ENCODE assay signal across 23 cellular contexts in the genomic region with DNA sequence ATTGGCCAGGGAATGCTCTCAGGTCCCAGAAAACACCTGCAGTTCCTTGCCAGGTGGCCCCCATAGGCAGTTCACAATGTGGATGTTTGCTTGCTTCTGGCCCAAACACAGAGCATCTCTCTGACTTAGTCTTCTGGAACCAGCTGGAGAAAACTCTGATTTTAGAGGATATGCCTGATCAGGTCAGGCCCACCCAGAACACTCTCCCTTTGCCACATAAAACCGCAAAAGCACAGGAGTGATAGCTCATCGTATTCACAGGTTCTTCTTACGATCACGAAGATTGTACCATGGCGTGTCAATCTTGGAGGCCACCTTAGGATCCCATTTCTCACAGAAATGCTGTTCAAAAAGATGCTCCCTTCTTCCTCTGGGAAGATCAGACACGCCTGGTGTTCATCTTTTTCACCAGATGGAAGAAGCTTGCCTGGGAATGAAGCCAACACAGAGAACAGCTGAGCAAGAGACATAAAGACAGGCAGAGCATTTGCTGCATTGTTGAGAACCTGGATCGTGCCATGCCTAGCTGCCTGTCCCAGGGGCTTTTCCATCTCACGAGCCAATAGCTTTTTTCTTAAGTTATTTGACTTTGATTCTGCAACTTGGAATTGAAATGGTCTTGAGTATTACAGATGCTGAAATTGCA. TPM values are rescaled to one million over a fixed set of nuclear protein-coding genes. Genes with fewer than 3 reads are reported as not detected.
DNase-seq lines count a peak whose midpoint lies in the region; ATAC-seq, FAIRE-seq and TF ChIP-seq lines count a peak whose summit lies in the region.
"Had no signal": no experiment of that assay in that cellular context is flagged by ENCODE, and none has a peak within 500 bp of the region (broad histone marks: within the 10 kb centered on the region; RNA-seq: fewer than 3 reads in every experiment).

No MANE protein-coding gene starts in this region.

- H3K9ac ChIP-seq in SK-N-SH, result no peak overlapping the region

- TF ChIP-seq CTCF in SK-N-SH (IDR thresholded peaks at IDR 0.05), result no peak

- DNase-seq in DMS 273 (lab: John Stamatoyannopoulos, UW; ENCODE audit: unreplicated experiment) (peak; percentile 89), NCI-H1105 treated with DMSO at 0.1 percent for 48 hours (lab: John Stamatoyannopoulos, UW) (peak; percentile 66), SK-N-SH (peak; percentile 30), iris pigment epithelial cell (ENCODE audit: low read depth) (peak; percentile 19), GM19240 (ENCODE audit: insufficient read length, low spot score) (no peak), RCC 7860 (ENCODE audit: low spot score) (no peak)
- no peak for DNase-seq in stimulated activated CD8-positive, alpha-beta memory T cell treated with anti-CD3 and anti-CD28 coated beads, Interleukin-4, amount 100 ng/mL, for 48 hours
- DNase-seq: activated CD4-positive, alpha-beta T cell treated with anti-CD3 and anti-CD28 coated beads, Interleukin-2, amount 10 ng/mL, durations not matched to agents 7 days and 5 days; activated naive CD8-positive, alpha-beta T cell treated with anti-CD3 and anti-CD28 coated beads, Interleukin-2, amount 50 U/mL, for 24 hours; activated T-cell treated with anti-CD3 and anti-CD28 coated beads, Interleukin-2, amount 50 U/mL, for 48 hours; H7; head of caudate nucleus; IMR-90; kidney glomerular epithelial cell; midbrain; NCI-H1048; NCI-H510A treated with DMSO at 0.1 percent for 48 hours; ovary; T-helper 9 cell; transverse colon had no signal

- no peak overlapping the region for H3K4me2 ChIP-seq in SK-N-SH

- no peaks in the 10 kb centered on the region for H3K9me2 ChIP-seq in SK-N-SH

- H3K79me2 ChIP-seq in SK-N-SH (ENCODE audit: insufficient read depth), result no peaks in the 10 kb centered on the region

- peaks cover 0 to 3% of the 10 kb centered on the region in 2 experiments; a peak in 1 of 4 replicates for H3K4me1 ChIP-seq in SK-N-SH (ENCODE audit: control insufficient read depth in 1 of 2, insufficient read depth in 2 of 2, low read depth in 1 of 2, low read length in 1 of 2)
- H3K4me1 ChIP-seq: transverse colon had no signal

- H3K9me3 ChIP-seq in SK-N-SH, result no peaks in the 10 kb centered on the region
- H3K9me3 ChIP-seq: ovary, transverse colon had no signal

- no peaks in the 10 kb centered on the region for H4K20me1 ChIP-seq in SK-N-SH (ENCODE audit: insufficient read depth)

- no peak for FAIRE-seq in RCC 7860 (lab: Jason Lieb, UNC)

- H3K4me3 ChIP-seq in SK-N-SH (ENCODE audit: low read depth in 2 of 2, low read length in 1 of 2), result no peak overlapping the region
- H3K4me3 ChIP-seq: ovary, skin epidermis, transverse colon had no signal

- CTCF ChIA-PET in SK-N-SH (lab: Yijun Ruan, JAX), result interaction anchor here (0.7 to 7.4 kb wide), 14 partner anchors 8 to 620 kb away, joined by 3 to 63 read pairs (median 7); no protein-coding TSS in a partner anchor

- H3F3A ChIP-seq in SK-N-SH (replicated peaks; ENCODE audit: insufficient read depth), result no peaks in the 10 kb centered on the region

- TF ChIP-seq RAD21 in SK-N-SH (IDR thresholded peaks at IDR 0.05; ENCODE audit: low read length), result no peak

- TF ChIP-seq EP300 in SK-N-SH (IDR thresholded peaks at IDR 0.05; ENCODE audit: borderline replicate concordance in 1 of 2, low read depth in 1 of 2, low read length in 1 of 2), result no peak

- no peak for ATAC-seq in GM18502 (IDR thresholded peaks at IDR 0.05; ENCODE audit: poor library complexity, unreplicated experiment)
- ATAC-seq: activated naive CD8-positive, alpha-beta T cell treated with anti-CD3 and anti-CD28 coated beads, Interleukin-2, amount 50 U/mL, for 24 hours; stimulated activated effector memory CD8-positive, alpha-beta T cell treated with anti-CD3 and anti-CD28 coated beads, Interleukin-12 subunit alpha, Interleukin-12 subunit beta, amount 100 ng/mL, for 72 hours had no signal

- POLR2A ChIA-PET in SK-N-SH (lab: Yijun Ruan, JAX), result no interaction called here

- H3K27ac ChIP-seq in SK-N-SH (ENCODE audit: low read depth in 2 of 2, low read length in 1 of 2), result no peak overlapping the region
- H3K27ac ChIP-seq: ovary, skin epidermis, transverse colon had no signal

- 60% methylated on average over 8 of the region's 8 CpGs for WGBS in SK-N-SH (ENCODE audit: low lambda C conversion rate)

- no peaks in the 10 kb centered on the region for H3K36me3 ChIP-seq in SK-N-SH (replicated peaks in 1 of 2; ENCODE audit: control insufficient read depth in 1 of 2, insufficient read depth in 2 of 2, low read length in 1 of 2)
- H3K36me3 ChIP-seq: ovary, transverse colon had no signal

- no peak overlapping the region for H2AFZ ChIP-seq in SK-N-SH (ENCODE audit: low read depth)

- no peaks in the 10 kb centered on the region; the same call in 1 of the 2 replicates for H3K27me3 ChIP-seq in SK-N-SH (ENCODE audit: insufficient read depth)
- H3K27me3 ChIP-seq: ovary, transverse colon had no signal

TF ChIP-seq in SK-N-SH, 30 proteins besides CTCF, POLR2A, EP300 and RAD21:
- TF ChIP-seq MXI1 (IDR thresholded peaks at IDR 0.05; ENCODE audit: low read depth, low read length), result peak; percentile 29; the same call in 1 of the 2 replicates
- TF ChIP-seq, protein P1, sequence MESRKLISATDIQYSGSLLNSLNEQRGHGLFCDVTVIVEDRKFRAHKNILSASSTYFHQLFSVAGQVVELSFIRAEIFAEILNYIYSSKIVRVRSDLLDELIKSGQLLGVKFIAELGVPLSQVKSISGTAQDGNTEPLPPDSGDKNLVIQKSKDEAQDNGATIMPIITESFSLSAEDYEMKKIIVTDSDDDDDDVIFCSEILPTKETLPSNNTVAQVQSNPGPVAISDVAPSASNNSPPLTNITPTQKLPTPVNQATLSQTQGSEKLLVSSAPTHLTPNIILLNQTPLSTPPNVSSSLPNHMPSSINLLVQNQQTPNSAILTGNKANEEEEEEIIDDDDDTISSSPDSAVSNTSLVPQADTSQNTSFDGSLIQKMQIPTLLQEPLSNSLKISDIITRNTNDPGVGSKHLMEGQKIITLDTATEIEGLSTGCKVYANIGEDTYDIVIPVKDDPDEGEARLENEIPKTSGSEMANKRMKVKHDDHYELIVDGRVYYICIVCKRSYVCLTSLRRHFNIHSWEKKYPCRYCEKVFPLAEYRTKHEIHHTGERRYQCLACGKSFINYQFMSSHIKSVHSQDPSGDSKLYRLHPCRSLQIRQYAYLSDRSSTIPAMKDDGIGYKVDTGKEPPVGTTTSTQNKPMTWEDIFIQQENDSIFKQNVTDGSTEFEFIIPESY (IDR thresholded peaks at IDR 0.05; ENCODE audit: borderline replicate concordance, low read depth), result no peak
- TF ChIP-seq SIN3A (IDR thresholded peaks at IDR 0.05; ENCODE audit: borderline replicate concordance, low read depth, low read length), result no peak

RNA-seq across cellular contexts. Expression of a gene that starts 11.6 kb away (rescaled TPM):
- polyA plus RNA-seq in SK-N-SH (2012; rRNA removed), result 0.08 TPM in 1 of 2 replicates, not detected in the other
- 0.05 TPM in 1 of 2 replicates, not detected in the other for polyA plus RNA-seq in SK-N-SH (2012; cell fraction: cytosol; rRNA removed)
- 0.04 TPM in 1 of 2 replicates, not detected in the other for polyA plus RNA-seq in SK-N-SH (2012; cell fraction: nucleus; rRNA removed)
- polyA plus RNA-seq: IMR-90 had no signal

RNA-seq across cellular contexts. Expression of a gene that starts 23.6 kb away (rescaled TPM):
- 26.1 and 37.0 TPM in 2 replicates for polyA plus RNA-seq in SK-N-SH (2012; rRNA removed)
- polyA plus RNA-seq in SK-N-SH (2012; cell fraction: cytosol; rRNA removed), result 40.5 and 46.1 TPM in 2 replicates
- polyA plus RNA-seq in SK-N-SH (2012; cell fraction: nucleus; rRNA removed), result 11.2 and 17.5 TPM in 2 replicates

Comparison
In these comparisons a context has a peak if more than half of its experiments do, and no peak if none do; other contexts are left out.
1. DNase-seq: peak in DMS 273 (single experiment), NCI-H1105 treated with DMSO at 0.1 percent for 48 hours (single experiment), SK-N-SH (single experiment) and iris pigment epithelial cell (single experiment); none in GM19240 (single experiment), RCC 7860 (single experiment) and stimulated activated CD8-positive, alpha-beta memory T cell treated with anti-CD3 and anti-CD28 coated beads, Interleukin-4, amount 100 ng/mL, for 48 hours (single experiment).